In genomic region chr19:4584670-4585460, GRCh38 we compare ENCODE assay signal across 9 cellular contexts. TPM values are rescaled to one million over a fixed set of nuclear protein-coding genes. Genes with fewer than 3 reads are reported as not detected.
DNase-seq lines count a peak whose midpoint lies in the region; ATAC-seq and TF ChIP-seq lines count a peak whose summit lies in the region.
"Had no signal": no experiment of that assay in that cellular context is flagged by ENCODE, and none has a peak within 500 bp of the region (broad histone marks: within the 10 kb centered on the region; RNA-seq: fewer than 3 reads in every experiment).

No MANE protein-coding gene starts in this region.

- ATAC-seq in SK-N-SH treated with all-trans-retinoic acid at 6 μM for 48 hours (no peak), GM21526 (IDR thresholded peaks at IDR 0.05; ENCODE audit: low FRiP score, unreplicated experiment) (no peak)

- peak overlapping the region; percentile 86 for H3K4me2 ChIP-seq in SK-N-SH

- H3F3A ChIP-seq in SK-N-SH (replicated peaks; ENCODE audit: insufficient read depth): peaks cover 14% of the 10 kb centered on the region

- no peaks in the 10 kb centered on the region for H3K9me2 ChIP-seq in SK-N-SH

- H3K9me3 ChIP-seq in SK-N-SH: no peaks in the 10 kb centered on the region
- H3K9me3 ChIP-seq in iPS-20b (ENCODE audit: insufficient read depth, low read depth, low read length): no peaks in the 10 kb centered on the region
- no peaks in the 10 kb centered on the region for H3K9me3 ChIP-seq in tibial nerve
- H3K9me3 ChIP-seq in thyroid gland: no peaks in the 10 kb centered on the region

- peak; percentile 79 for DNase-seq in SK-N-SH
- no peak for DNase-seq in tibial nerve (ENCODE audit: low spot score in 2 of 2)
- DNase-seq in activated naive CD4-positive, alpha-beta T cell treated with anti-CD3 and anti-CD28 coated beads for 36 hours: no peak
- no peak for DNase-seq in thyroid gland
- DNase-seq: COR-L47 had no signal

- no peaks in the 10 kb centered on the region for H3K36me3 Mint-ChIP-seq in activated naive CD4-positive, alpha-beta T cell treated with anti-CD3 and anti-CD28 coated beads for 36 hours (ENCODE audit: low read depth)

- TF ChIP-seq POLR2A in tibial nerve (IDR thresholded peaks at IDR 0.05) (no peak), thyroid gland (IDR thresholded peaks at IDR 0.05) (no peak)

- POLR2A ChIA-PET in SK-N-SH (lab: Yijun Ruan, JAX): no interaction called here

- no peak for TF ChIP-seq EP300 in SK-N-SH (IDR thresholded peaks at IDR 0.05; ENCODE audit: borderline replicate concordance in 1 of 2, low read depth in 1 of 2, low read length in 1 of 2)
- TF ChIP-seq EP300 in tibial nerve (IDR thresholded peaks at IDR 0.05): no peak

- H3K27ac Mint-ChIP-seq in activated naive CD4-positive, alpha-beta T cell treated with anti-CD3 and anti-CD28 coated beads for 36 hours: no peak overlapping the region

- H3K36me3 ChIP-seq in SK-N-SH (replicated peaks in 1 of 2; ENCODE audit: control insufficient read depth in 1 of 2, insufficient read depth in 2 of 2, low read length in 1 of 2): no peaks in the 10 kb centered on the region
- no peaks in the 10 kb centered on the region for H3K36me3 ChIP-seq in iPS-20b (ENCODE audit: insufficient read depth, low read depth, low read length)
- H3K36me3 ChIP-seq in tibial nerve: no peaks in the 10 kb centered on the region
- H3K36me3 ChIP-seq in thyroid gland: no peaks in the 10 kb centered on the region

- peak overlapping the region; percentile 50 to 60 for H3K4me3 ChIP-seq in SK-N-SH (ENCODE audit: low read depth in 2 of 2, low read length in 1 of 2)
- peak overlapping the region; percentile 77 for H3K4me3 ChIP-seq in iPS-20b (ENCODE audit: low read length)
- peak overlapping the region in 3 of 4 donors; percentile 16 to 44 (median 19) for H3K4me3 ChIP-seq in tibial nerve
- peak overlapping the region in 1 of 3 donors; percentile 23 for H3K4me3 ChIP-seq in thyroid gland (replicated peaks in 1 of 3)

- no peak for TF ChIP-seq CTCF in SK-N-SH (IDR thresholded peaks at IDR 0.05)
- no peak for TF ChIP-seq CTCF in VCaP (conservative IDR thresholded peaks at IDR 0.05)
- TF ChIP-seq CTCF in tibial nerve (IDR thresholded peaks at IDR 0.05): no peak
- no peak for TF ChIP-seq CTCF in thyroid gland (IDR thresholded peaks at IDR 0.05)

- no peaks in the 10 kb centered on the region for H4K20me1 ChIP-seq in SK-N-SH (ENCODE audit: insufficient read depth)

- H3K27me3 Mint-ChIP-seq in activated naive CD4-positive, alpha-beta T cell treated with anti-CD3 and anti-CD28 coated beads for 36 hours (ENCODE audit: low read depth): peaks cover 42% of the 10 kb centered on the region

- TF ChIP-seq RAD21 in SK-N-SH (IDR thresholded peaks at IDR 0.05; ENCODE audit: low read length): no peak

- H3K4me1 ChIP-seq in SK-N-SH (ENCODE audit: control insufficient read depth in 1 of 2, insufficient read depth in 2 of 2, low read depth in 1 of 2, low read length in 1 of 2) (peaks cover 0 to 8% of the 10 kb centered on the region in 2 experiments; a peak in 1 of 4 replicates), iPS-20b (ENCODE audit: insufficient read depth, low read length) (no peaks in the 10 kb centered on the region), tibial nerve (peaks cover 0 to 35% (median 14%) of the 10 kb centered on the region in 4 donors), thyroid gland (peaks cover 7 to 8% of the 10 kb centered on the region in 2 donors)

- H2AFZ ChIP-seq in SK-N-SH (ENCODE audit: low read depth): no peak overlapping the region

- peaks cover 12% of the 10 kb centered on the region for H3K4me1 Mint-ChIP-seq in activated naive CD4-positive, alpha-beta T cell treated with anti-CD3 and anti-CD28 coated beads for 36 hours (ENCODE audit: low read depth)

- no peaks in the 10 kb centered on the region for H3K9me3 Mint-ChIP-seq in activated naive CD4-positive, alpha-beta T cell treated with anti-CD3 and anti-CD28 coated beads for 36 hours

- intact Hi-C loops in activated naive CD4-positive, alpha-beta T cell treated with anti-CD3 and anti-CD28 coated beads for 36 hours (cut with micrococcal nuclease): no loop called here
- intact Hi-C loops in thyroid gland (cut with DNase I): no loop called here

- H3K27me3 ChIP-seq in SK-N-SH (ENCODE audit: insufficient read depth) (peaks cover 15% of the 10 kb centered on the region; the same call in 1 of the 2 replicates), iPS-20b (ENCODE audit: insufficient read depth, low read length) (peaks cover 49% of the 10 kb centered on the region), tibial nerve (peaks cover 0 to 88% of the 10 kb centered on the region in 2 donors), thyroid gland (peaks cover 34% of the 10 kb centered on the region)

- H3K4me3 Mint-ChIP-seq in activated naive CD4-positive, alpha-beta T cell treated with anti-CD3 and anti-CD28 coated beads for 36 hours: no peak overlapping the region

- CTCF ChIA-PET in SK-N-SH (lab: Yijun Ruan, JAX): interaction anchor here (0.6 to 5.8 kb wide), 9 partner anchors 8 to 734 kb away, joined by 4 to 47 read pairs (median 8); no protein-coding TSS in a partner anchor
- CTCF ChIA-PET in activated naive CD4-positive, alpha-beta T cell treated with anti-CD3 and anti-CD28 coated beads for 36 hours (lab: Charles Lee): interaction anchor here (0.8 to 1.5 kb wide), 4 partner anchors 7 to 1401 kb away, joined by 3 to 6 read pairs (median 4); no protein-coding TSS in a partner anchor

- WGBS in SK-N-SH (ENCODE audit: low lambda C conversion rate): 4% methylated on average over 25 of the region's 45 CpGs
- 8 to 23% methylated on average over 14 to 25 of the region's 45 CpGs for WGBS in tibial nerve, 2 donors
- 23% methylated on average over 13 to 20 of the region's 45 CpGs for WGBS in thyroid gland, 2 donors

- H3K9ac ChIP-seq in SK-N-SH (no peak overlapping the region), iPS-20b (ENCODE audit: low read depth, low read length) (peak overlapping the region; percentile 27; the same call in 1 of the 2 replicates)

- H3K27ac ChIP-seq in SK-N-SH (ENCODE audit: low read depth in 2 of 2, low read length in 1 of 2): no peak overlapping the region
- H3K27ac ChIP-seq in VCaP: peak overlapping the region; percentile 40; the same call in 1 of the 2 replicates
- no peak overlapping the region for H3K27ac ChIP-seq in iPS-20b (ENCODE audit: low read length)
- H3K27ac ChIP-seq in tibial nerve: no peak overlapping the region
- no peak overlapping the region for H3K27ac ChIP-seq in thyroid gland

- H3K79me2 ChIP-seq in SK-N-SH (ENCODE audit: insufficient read depth): no peaks in the 10 kb centered on the region

TF ChIP-seq in SK-N-SH, 30 proteins besides CTCF, POLR2A, EP300 and RAD21:
- TF ChIP-seq FOXM1 (IDR thresholded peaks at IDR 0.05; ENCODE audit: low read depth) (no peak), YY1 (IDR thresholded peaks at IDR 0.05; ENCODE audit: low read depth) (no peak)

TF ChIP-seq in SK-N-SH treated with all-trans-retinoic acid at 6 μM for 48 hours, 23 proteins besides CTCF, POLR2A, EP300 and RAD21:
- no peak for TF ChIP-seq ISL1 (CRISPR knock-in tag; IDR thresholded peaks at IDR 0.05)

RNA-seq across cellular contexts. Expression of gene SEMA6B, which starts 25.4 kb away (rescaled TPM):
- 2.0 and 3.7 TPM in 2 replicates for polyA plus RNA-seq in SK-N-SH (2012; rRNA removed)
- 1.2 and 1.9 TPM in 2 replicates for polyA plus RNA-seq in SK-N-SH (2012; cell fraction: cytosol; rRNA removed)
- polyA plus RNA-seq in SK-N-SH (2012; cell fraction: nucleus; rRNA removed): 1.6 and 1.9 TPM in 2 replicates
- total RNA-seq in tibial nerve: 10 to 100 TPM in 2 of 4 donors, 1 to 10 TPM in 2; 1.5 to 18.6 (median 7.4) TPM
- under 1 TPM in 1 of 2 experiments, not detected in 1; 0.17 TPM for total RNA-seq in activated naive CD4-positive, alpha-beta T cell treated with anti-CD3 and anti-CD28 coated beads for 36 hours
- total RNA-seq in thyroid gland: 1 to 10 TPM; 1.2 to 9.1 (median 4.2) TPM

RNA-seq across cellular contexts. Expression of gene LRG1, which starts 45.0 kb away (rescaled TPM):
- 0.12 and 0.23 TPM in 2 replicates for polyA plus RNA-seq in SK-N-SH (2012; rRNA removed)
- polyA plus RNA-seq in SK-N-SH (2012; cell fraction: cytosol; rRNA removed): 0.10 and 0.14 TPM in 2 replicates
- polyA plus RNA-seq in SK-N-SH (2012; cell fraction: nucleus; rRNA removed): 0.02 and 0.05 TPM in 2 replicates
- total RNA-seq in tibial nerve: 1 to 10 TPM in 3 of 4 donors, under 1 TPM in 1; 0.66 to 2.5 (median 1.4) TPM
- 1 to 10 TPM; 1.3 to 1.5 TPM for total RNA-seq in activated naive CD4-positive, alpha-beta T cell treated with anti-CD3 and anti-CD28 coated beads for 36 hours
- 1 to 10 TPM in 2 of 4 donors, under 1 TPM in 1, not detected in 1; 0.56 to 2.7 (median 2.0) TPM for total RNA-seq in thyroid gland

RNA-seq across cellular contexts. Expression of gene PLIN5, which starts 49.8 kb away (rescaled TPM):
- 0.59 and 0.68 TPM in 2 replicates for polyA plus RNA-seq in SK-N-SH (2012; rRNA removed)
- 0.19 and 0.25 TPM in 2 replicates for polyA plus RNA-seq in SK-N-SH (2012; cell fraction: cytosol; rRNA removed)
- polyA plus RNA-seq in SK-N-SH (2012; cell fraction: nucleus; rRNA removed): 3.6 and 5.9 TPM in 2 replicates
- total RNA-seq in tibial nerve (10 to 100 TPM; 12.0 to 26.7 (median 19.1) TPM), thyroid gland (10 to 100 TPM in 1 of 4 donors, 1 to 10 TPM in 3; 4.1 to 12.1 (median 7.8) TPM)
- total RNA-seq in activated naive CD4-positive, alpha-beta T cell treated with anti-CD3 and anti-CD28 coated beads for 36 hours: under 1 TPM; 0.07 to 0.25 TPM

RNA-seq across cellular contexts. Expression of gene TNFAIP8L1, which starts 54.5 kb away (rescaled TPM):
- 5.7 and 6.4 TPM in 2 replicates for polyA plus RNA-seq in SK-N-SH (2012; rRNA removed)
- polyA plus RNA-seq in SK-N-SH (2012; cell fraction: cytosol; rRNA removed): 4.6 and 6.5 TPM in 2 replicates
- polyA plus RNA-seq in SK-N-SH (2012; cell fraction: nucleus; rRNA removed): 3.5 and 4.0 TPM in 2 replicates
- 1 to 10 TPM; 7.3 to 8.8 (median 8.4) TPM for total RNA-seq in tibial nerve
- total RNA-seq in activated naive CD4-positive, alpha-beta T cell treated with anti-CD3 and anti-CD28 coated beads for 36 hours: 10 to 100 TPM; 19.9 to 20.4 TPM
- total RNA-seq in thyroid gland: 1 to 10 TPM; 3.8 to 9.5 (median 7.8) TPM

Comparison
In these comparisons a context has a peak if more than half of its experiments do, and no peak if none do; other contexts are left out.
1. RNA of gene PLIN5, which starts 49.8 kb away (total RNA-seq): 12.0 to 26.7 TPM in tibial nerve and 4.1 to 12.1 TPM in thyroid gland; 0.07 to 0.25 TPM in activated naive CD4-positive, alpha-beta T cell treated with anti-CD3 and anti-CD28 coated beads for 36 hours; every median in the first group is over 4 times any median in the second.